ENCODE assay signal across 27 cellular contexts in the genomic region with DNA sequence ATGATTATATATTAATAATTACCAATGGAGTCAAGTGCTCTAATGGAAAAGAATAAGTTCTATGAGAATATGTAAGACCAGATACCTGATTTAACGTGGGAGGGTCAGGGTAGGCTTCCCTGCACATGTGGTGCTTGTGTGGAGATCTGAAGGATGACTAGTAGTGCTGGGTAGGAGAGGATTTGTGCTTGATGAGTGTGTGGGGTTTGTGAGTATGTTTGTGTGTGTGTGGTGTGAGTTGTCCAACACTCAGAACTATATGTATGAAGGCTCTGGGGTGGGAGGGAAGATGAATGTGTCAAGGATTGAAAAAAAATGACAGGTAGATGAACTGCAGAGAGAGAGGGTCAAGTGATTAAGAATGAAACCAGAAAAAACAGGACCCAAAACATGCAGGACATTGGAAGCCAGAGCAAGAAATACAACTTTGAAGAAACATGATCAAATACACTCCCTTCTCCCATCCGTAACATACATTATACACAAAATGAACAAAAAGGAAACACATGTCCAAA.
DNase-seq lines count a peak whose midpoint lies in the region; ATAC-seq, FAIRE-seq and TF ChIP-seq lines count a peak whose summit lies in the region.
"Had no signal": no experiment of that assay in that cellular context is flagged by ENCODE, and none has a peak within 500 bp of the region (broad histone marks: within the 10 kb centered on the region; RNA-seq: fewer than 3 reads in every experiment).

No MANE protein-coding gene starts in this region.

- peaks cover 2% of the 10 kb centered on the region for H3K36me3 Mint-ChIP-seq in T-helper 17 cell (ENCODE audit: low read depth)
- H3K36me3 Mint-ChIP-seq: activated naive CD8-positive, alpha-beta T cell treated with anti-CD3 and anti-CD28 coated beads, Interleukin-2, amount 10 ng/mL, durations not matched to agents 7 days and 5 days had no signal

- no peaks in the 10 kb centered on the region for H3K27me3 ChIP-seq in Karpas-422 (ENCODE audit: low read length)
- H3K27me3 ChIP-seq: BLaER1, foreskin keratinocyte, heart left ventricle, upper lobe of right lung had no signal

- no peaks in the 10 kb centered on the region for H3K79me2 ChIP-seq in Karpas-422 (ENCODE audit: low read length)

- H3K27me3 Mint-ChIP-seq in T-helper 17 cell, result no peaks in the 10 kb centered on the region
- H3K27me3 Mint-ChIP-seq: activated naive CD8-positive, alpha-beta T cell treated with anti-CD3 and anti-CD28 coated beads, Interleukin-2, amount 10 ng/mL, durations not matched to agents 7 days and 5 days had no signal

- H3K9ac ChIP-seq in Karpas-422 (ENCODE audit: low read length), result no peak overlapping the region
- H3K9ac ChIP-seq: BLaER1 had no signal

- H4K20me1 ChIP-seq in Karpas-422 (ENCODE audit: insufficient read depth, low read depth, low read length), result no peaks in the 10 kb centered on the region
- H4K20me1 ChIP-seq: BLaER1 had no signal

- FAIRE-seq in D721Med (lab: Jason Lieb, UNC), result no peak
- FAIRE-seq: G401.6, GM18507, keratinocyte had no signal

- no peak overlapping the region for H3K27ac Mint-ChIP-seq in T-helper 17 cell
- H3K27ac Mint-ChIP-seq: activated naive CD8-positive, alpha-beta T cell treated with anti-CD3 and anti-CD28 coated beads, Interleukin-2, amount 10 ng/mL, durations not matched to agents 7 days and 5 days had no signal

- peaks cover 3% of the 10 kb centered on the region for H3K4me1 Mint-ChIP-seq in T-helper 17 cell

- H3K9me2 ChIP-seq in Karpas-422 (replicated peaks; ENCODE audit: insufficient read depth, low read length), result no peaks in the 10 kb centered on the region

- peaks cover 37% of the 10 kb centered on the region for H3K4me1 ChIP-seq in Karpas-422 (ENCODE audit: low read length)
- H3K4me1 ChIP-seq: BLaER1, HAP-1 had no signal

- peak; percentile 9 for DNase-seq in GM12865 (ENCODE audit: low read depth)
- no peak for DNase-seq in Karpas-422
- DNase-seq in fibroblast of mammary gland (ENCODE audit: low read depth), result peak; percentile 40
- no peak for DNase-seq in T-helper 17 cell
- DNase-seq in NCI-H2171 (lab: John Stamatoyannopoulos, UW), result no peak
- DNase-seq in D721Med (ENCODE audit: insufficient read length, low spot score), result no peak
- DNase-seq: activated CD4-positive, alpha-beta T cell treated with anti-CD3 and anti-CD28 coated beads for 1 hour; activated CD8-positive, alpha-beta memory T cell treated with anti-CD3 and anti-CD28 coated beads for 24 hours; activated gamma-delta T cell; activated naive CD8-positive, alpha-beta T cell treated with anti-CD3 and anti-CD28 coated beads, Interleukin-2, amount 10 ng/mL, durations not matched to agents 7 days and 5 days; activated T-cell treated with anti-CD3 and anti-CD28 coated beads for 4 hours; caudate nucleus; foreskin keratinocyte; heart left ventricle; left ventricle myocardium inferior; NCI-H226; Right ventricle myocardium superior; stimulated activated naive CD4-positive, alpha-beta T cell treated with Interleukin-2 at 50 U/mL for 16 hours; upper lobe of right lung had no signal

- H3K4me2 ChIP-seq in Karpas-422 (ENCODE audit: low read depth, low read length, poor library complexity, severe bottlenecking), result no peak overlapping the region
- H3K4me2 ChIP-seq: BLaER1 had no signal

- H3K4me3 Mint-ChIP-seq in T-helper 17 cell, result no peak overlapping the region
- H3K4me3 Mint-ChIP-seq: activated naive CD8-positive, alpha-beta T cell treated with anti-CD3 and anti-CD28 coated beads, Interleukin-2, amount 10 ng/mL, durations not matched to agents 7 days and 5 days had no signal

- no peak overlapping the region for H3K4me3 ChIP-seq in GM12865 (ENCODE audit: low read depth, low read length)
- H3K4me3 ChIP-seq in Karpas-422 (ENCODE audit: low read length), result no peak overlapping the region
- no peak overlapping the region for H3K4me3 ChIP-seq in fibroblast of mammary gland (ENCODE audit: control insufficient read depth, low read depth, low read length)
- H3K4me3 ChIP-seq: BLaER1, coronary artery, HAP-1, heart left ventricle, left ventricle myocardium inferior, upper lobe of right lung had no signal

- no peaks in the 10 kb centered on the region for H3K9me3 ChIP-seq in Karpas-422 (ENCODE audit: low read length)
- H3K9me3 ChIP-seq in T-helper 17 cell (ENCODE audit: control insufficient read depth, low read length, poor library complexity, severe bottlenecking), result no peaks in the 10 kb centered on the region
- H3K9me3 ChIP-seq: BLaER1, HAP-1, heart left ventricle, left ventricle myocardium inferior, upper lobe of right lung had no signal

- peak overlapping the region; percentile 72 for H2AFZ ChIP-seq in Karpas-422 (ENCODE audit: low read length)

- TF ChIP-seq CTCF in GM12865 (IDR thresholded peaks at IDR 0.05; ENCODE audit: insufficient read depth, low read depth, low read length, missing control alignments), result no peak
- TF ChIP-seq CTCF in fibroblast of mammary gland (conservative IDR thresholded peaks at IDR 0.05; ENCODE audit: control insufficient read depth, insufficient read depth, low read depth, low read length), result no peak
- TF ChIP-seq CTCF in D721Med (IDR thresholded peaks at IDR 0.05; ENCODE audit: insufficient read depth, missing control alignments), result no peak

- H3K27ac ChIP-seq in Karpas-422 (ENCODE audit: low read length), result no peak overlapping the region
- H3K27ac ChIP-seq: BLaER1, foreskin keratinocyte, upper lobe of right lung had no signal

- ATAC-seq in GM18511 (IDR thresholded peaks at IDR 0.05; ENCODE audit: unreplicated experiment) (peak; percentile 58), T-helper 17 cell (no peak), GM21390 (IDR thresholded peaks at IDR 0.05; ENCODE audit: unreplicated experiment) (no peak)
- ATAC-seq: foreskin keratinocyte, upper lobe of right lung had no signal

- H3K36me3 ChIP-seq in Karpas-422 (ENCODE audit: insufficient read depth, low read length), result no peaks in the 10 kb centered on the region
- H3K36me3 ChIP-seq: BLaER1, HAP-1, heart left ventricle, left ventricle myocardium inferior, upper lobe of right lung had no signal

Comparison
In these comparisons a context has a peak if more than half of its experiments do, and no peak if none do; other contexts are left out.
1. DNase-seq: peak in GM12865 (single experiment) and fibroblast of mammary gland (single experiment); none in Karpas-422 (single experiment), T-helper 17 cell (0 of 3), NCI-H2171 (single experiment) and D721Med (single experiment).